ENCODE assay signal across 12 cellular contexts in the genomic region with DNA sequence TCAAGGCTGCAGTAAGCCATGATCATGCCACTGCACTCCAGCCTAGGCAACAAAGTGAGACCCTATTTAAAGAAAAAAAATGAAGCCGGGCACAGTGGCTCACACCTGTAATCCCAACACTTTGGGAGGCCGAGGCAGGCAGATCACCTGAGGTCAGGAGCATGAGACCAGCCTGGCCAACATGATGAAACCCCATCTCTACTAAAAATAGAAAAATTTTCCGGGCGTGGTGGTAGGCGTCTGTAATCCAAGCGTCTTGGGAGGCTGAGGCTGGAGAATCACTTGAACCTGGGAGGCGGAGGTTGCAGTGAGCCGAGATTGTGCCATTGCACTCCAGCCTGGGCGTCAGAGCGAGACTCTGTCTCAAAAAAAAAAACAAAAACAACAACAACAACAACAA. TPM values are rescaled to one million over a fixed set of nuclear protein-coding genes. Genes with fewer than 3 reads are reported as not detected.
"Had no signal": no experiment of that assay in that cellular context is flagged by ENCODE, and none has a peak within 500 bp of the region (broad histone marks: within the 10 kb centered on the region; RNA-seq: fewer than 3 reads in every experiment).

No MANE protein-coding gene starts in this region.

RNA-seq across cellular contexts. Expression of gene IQCC, which starts 39.8 kb away (rescaled TPM):
- total RNA-seq: vagina had no signal

RNA-seq across cellular contexts. Expression of gene DCDC2B, which starts 43.3 kb away (rescaled TPM):
- total RNA-seq: stomach, subcutaneous adipose tissue, suprapubic skin, temporal lobe, thoracic aorta, thyroid gland, tibial nerve, transverse colon, upper lobe of right lung, ureter, urinary bladder, vagina had no signal
